8 cellular contexts compared by ENCODE assay signal in the genomic region with DNA sequence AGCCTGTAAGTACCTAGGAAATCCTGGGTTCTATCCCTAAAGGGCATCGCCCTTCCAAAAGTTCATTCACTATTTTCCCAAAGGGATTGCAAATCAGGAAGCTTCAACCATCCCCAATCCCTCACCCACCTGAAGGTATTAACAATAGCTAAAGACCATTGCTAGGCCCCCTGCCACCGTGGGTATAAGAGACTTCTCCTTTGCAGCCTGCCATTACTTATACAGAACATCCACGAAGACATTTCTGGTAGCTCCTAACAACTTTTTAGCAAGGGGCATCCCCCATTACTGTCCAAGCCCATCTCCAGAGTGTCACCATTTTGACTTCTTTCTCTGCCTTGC. TPM values are rescaled to one million over a fixed set of nuclear protein-coding genes. Genes with fewer than 3 reads are reported as not detected.
A peak's percentile ranks its signal among the peaks of the same experiment; 100 is the strongest.
DNase-seq lines count a peak whose midpoint lies in the region; ATAC-seq, FAIRE-seq and TF ChIP-seq lines count a peak whose summit lies in the region.

No MANE protein-coding gene starts in this region.

- peak overlapping the region; percentile 29; the same call in 1 of the 2 replicates for H3K4me3 ChIP-seq in iPS-20b (ENCODE audit: low read length)
- peak overlapping the region; percentile 82 for H3K4me3 ChIP-seq in suprapubic skin

- intact Hi-C loops in activated B cell treated with CpG ODN at 0.5 μM for 24 hours (cut with micrococcal nuclease), result loop anchor here (1.0 kb wide), 1 partner anchor 136 kb away; a partner anchor contains a TSS

- TF ChIP-seq CTCF in activated B cell treated with CpG ODN at 0.5 μM for 24 hours (IDR thresholded peaks at IDR 0.05), result no peak
- TF ChIP-seq CTCF in suprapubic skin (IDR thresholded peaks at IDR 0.05), result no peak
- TF ChIP-seq CTCF in GM20000 (IDR thresholded peaks at IDR 0.05; ENCODE audit: extremely low read depth, missing control alignments), result no peak

- no peak for DNase-seq in activated T-cell treated with anti-CD3 and anti-CD28 coated beads, Interleukin-2, amount 50 U/mL, for 4 hours
- no peak for DNase-seq in activated T-cell treated with anti-CD3 and anti-CD28 coated beads, Interleukin-2, amount 50 U/mL, for 48 hours
- no peak for DNase-seq in activated B cell treated with CpG ODN at 0.5 μM for 24 hours
- no peak for DNase-seq in suprapubic skin (ENCODE audit: low spot score in 2 of 2)
- DNase-seq in NCI-H345 (lab: John Stamatoyannopoulos, UW), result no peak
- DNase-seq in GM20000 (ENCODE audit: low spot score), result no peak
- no peak for DNase-seq in GM12891 (ENCODE audit: insufficient read length, low spot score)

- H3K9me3 Mint-ChIP-seq in activated T-cell treated with anti-CD3 and anti-CD28 coated beads, Interleukin-2, amount 50 U/mL, for 4 hours, result no peaks in the 10 kb centered on the region
- H3K9me3 Mint-ChIP-seq in activated B cell treated with CpG ODN at 0.5 μM for 24 hours, result no peaks in the 10 kb centered on the region

- TF ChIP-seq EP300 in suprapubic skin (IDR thresholded peaks at IDR 0.05), result no peak

- POLR2A ChIA-PET in activated B cell treated with CpG ODN at 0.5 μM for 24 hours (lab: Charles Lee), result interaction anchor here (0.6 to 2.9 kb wide), 7 partner anchors 27 to 401 kb away, joined by 3 to 29 read pairs (median 3); a partner anchor contains a TSS

- WGBS in suprapubic skin, result 23% methylated on average over 3 of the region's 3 CpGs

- peak; percentile 5 for ATAC-seq in activated T-cell treated with anti-CD3 and anti-CD28 coated beads, Interleukin-2, amount 50 U/mL, for 4 hours
- ATAC-seq in activated B cell treated with CpG ODN at 0.5 μM for 24 hours (ENCODE audit: low read depth), result no peak

- H3K9me3 ChIP-seq in iPS-20b (ENCODE audit: insufficient read depth, low read depth, low read length), result no peaks in the 10 kb centered on the region
- H3K9me3 ChIP-seq in suprapubic skin, result no peaks in the 10 kb centered on the region

- CTCF ChIA-PET in activated B cell treated with CpG ODN at 0.5 μM for 24 hours (lab: Charles Lee), result interaction anchor here (1.1 to 9.4 kb wide), 6 partner anchors 12 to 183 kb away, joined by 5 to 98 read pairs (median 48); a partner anchor contains a TSS

- no peak for FAIRE-seq in GM12891 (lab: Jason Lieb, UNC)

- H3K27me3 ChIP-seq in iPS-20b (ENCODE audit: insufficient read depth, low read length) (peaks cover 45% of the 10 kb centered on the region), suprapubic skin (no peaks in the 10 kb centered on the region)

- H3K27ac Mint-ChIP-seq in activated B cell treated with CpG ODN at 0.5 μM for 24 hours, result peak overlapping the region; percentile 76

- no peaks in the 10 kb centered on the region for H3K36me3 ChIP-seq in iPS-20b (ENCODE audit: insufficient read depth, low read depth, low read length)
- no peaks in the 10 kb centered on the region for H3K36me3 ChIP-seq in suprapubic skin

- no peak overlapping the region for H3K9ac ChIP-seq in iPS-20b (ENCODE audit: low read depth, low read length)

- peaks cover 21% of the 10 kb centered on the region for H3K27me3 Mint-ChIP-seq in activated T-cell treated with anti-CD3 and anti-CD28 coated beads, Interleukin-2, amount 50 U/mL, for 4 hours (ENCODE audit: low read depth)
- peaks cover 10% of the 10 kb centered on the region for H3K27me3 Mint-ChIP-seq in activated B cell treated with CpG ODN at 0.5 μM for 24 hours

- H3K4me1 ChIP-seq in iPS-20b (ENCODE audit: insufficient read depth, low read length) (no peaks in the 10 kb centered on the region), suprapubic skin (peaks cover 36% of the 10 kb centered on the region)

- peak overlapping the region; percentile 88 for H3K4me3 Mint-ChIP-seq in activated T-cell treated with anti-CD3 and anti-CD28 coated beads, Interleukin-2, amount 50 U/mL, for 4 hours
- peak overlapping the region; percentile 90 for H3K4me3 Mint-ChIP-seq in activated B cell treated with CpG ODN at 0.5 μM for 24 hours

- H3K4me1 Mint-ChIP-seq in activated T-cell treated with anti-CD3 and anti-CD28 coated beads, Interleukin-2, amount 50 U/mL, for 4 hours (ENCODE audit: low read depth), result peaks cover 21% of the 10 kb centered on the region
- H3K4me1 Mint-ChIP-seq in activated B cell treated with CpG ODN at 0.5 μM for 24 hours, result peaks cover 17% of the 10 kb centered on the region

- TF ChIP-seq POLR2A in suprapubic skin (IDR thresholded peaks at IDR 0.05) (no peak), GM12891 (IDR thresholded peaks at IDR 0.05; ENCODE audit: low read depth, low read length) (no peak)

- H3K27ac ChIP-seq in iPS-20b (ENCODE audit: low read length), result no peak overlapping the region
- no peak overlapping the region for H3K27ac ChIP-seq in suprapubic skin

- H3K36me3 Mint-ChIP-seq in activated T-cell treated with anti-CD3 and anti-CD28 coated beads, Interleukin-2, amount 50 U/mL, for 4 hours (ENCODE audit: insufficient read depth), result peaks cover 9% of the 10 kb centered on the region
- H3K36me3 Mint-ChIP-seq in activated B cell treated with CpG ODN at 0.5 μM for 24 hours (ENCODE audit: low read depth), result peaks cover 14% of the 10 kb centered on the region

TF ChIP-seq in GM12891, 5 proteins besides CTCF, POLR2A, EP300 and RAD21:
- TF ChIP-seq PAX5 (IDR thresholded peaks at IDR 0.05; ENCODE audit: insufficient read depth, low read length, severe bottlenecking) (no peak), SPI1 (IDR thresholded peaks at IDR 0.05; ENCODE audit: low read depth, low read length) (no peak), POU2F2 (IDR thresholded peaks at IDR 0.05; ENCODE audit: low read depth, low read length) (no peak), TAF1 (IDR thresholded peaks at IDR 0.05; ENCODE audit: low read depth, low read length) (no peak), POLR2AphosphoS5 (IDR thresholded peaks at IDR 0.05; ENCODE audit: low read depth, low read length) (no peak)

RNA-seq across cellular contexts. Expression of a gene that starts 0.4 kb away (rescaled TPM):
- total RNA-seq in activated T-cell treated with anti-CD3 and anti-CD28 coated beads, Interleukin-2, amount 50 U/mL, for 4 hours, result 10 to 100 TPM; 14.1 to 19.8 (median 19.2) TPM
- total RNA-seq in activated B cell treated with CpG ODN at 0.5 μM for 24 hours, result 31.2 and 38.6 TPM in 2 replicates
- total RNA-seq in suprapubic skin, result 10 to 100 TPM; 40.6 to 56.4 (median 52.6) TPM
- polyA plus RNA-seq in GM12891 (2012; ENCODE audit: low read depth, missing spikeins), result 29.2 TPM
